8 cellular contexts compared by ENCODE assay signal in the genomic region with DNA sequence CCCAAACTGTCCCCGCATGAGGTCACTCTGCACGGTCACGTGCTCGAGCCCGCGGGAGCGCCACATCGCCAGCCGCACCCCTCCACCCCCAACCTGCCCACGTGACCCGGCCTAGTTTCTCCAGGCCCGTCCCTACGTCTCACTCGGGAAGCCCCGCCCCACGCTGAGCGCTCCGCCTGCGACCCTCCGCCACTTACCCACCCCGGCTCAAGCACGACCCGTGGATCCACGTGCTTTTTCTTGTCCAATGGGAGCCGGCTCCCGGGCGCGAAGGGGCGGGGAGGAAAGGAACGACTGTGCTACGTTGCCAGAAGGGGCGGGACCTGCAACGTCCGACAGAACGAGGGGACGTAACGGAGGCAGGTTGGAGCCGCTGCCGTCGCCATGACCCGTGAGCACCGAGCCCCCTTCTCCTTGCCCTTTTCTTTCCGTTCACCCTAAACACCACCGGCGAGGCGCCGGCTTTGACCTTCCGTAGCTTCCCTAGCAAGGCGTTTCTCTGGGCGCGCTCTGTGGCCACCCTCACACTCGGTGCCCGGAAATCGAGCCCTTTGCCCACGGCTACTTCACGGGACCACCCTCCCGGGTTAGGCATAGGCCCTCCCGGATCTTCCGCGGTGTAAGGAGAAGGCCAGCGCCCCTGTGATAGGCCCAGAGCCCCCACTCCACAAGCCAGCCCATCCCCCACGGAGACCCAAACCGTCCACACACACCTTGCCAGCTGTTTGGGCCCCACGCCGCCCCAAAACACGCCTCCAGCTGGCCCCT. TPM values are rescaled to one million over a fixed set of nuclear protein-coding genes. Genes with fewer than 3 reads are reported as not detected.
DNase-seq lines count a peak whose midpoint lies in the region; ATAC-seq and TF ChIP-seq lines count a peak whose summit lies in the region.

A gene (plus strand): TSS at position 328 of the 768 bp plus-strand sequence. CDS start 57 bp downstream, at position 385.

- H3K36me3 Mint-ChIP-seq in GM23338 (ENCODE audit: low read depth) = peaks cover 50% of the 10 kb centered on the region
- peaks cover 54% of the 10 kb centered on the region for H3K36me3 Mint-ChIP-seq in activated T-helper 17 cell treated with anti-CD3 and anti-CD28 coated beads, Interleukin-2, amount 50 U/mL, for 72 hours (ENCODE audit: low read depth)
- H3K36me3 Mint-ChIP-seq in naive thymus-derived CD8-positive, alpha-beta T cell = peaks cover 0 to 40% (median 0%) of the 10 kb centered on the region in 3 donors

- H3K9me3 ChIP-seq in DOHH2 (ENCODE audit: control insufficient read depth, insufficient read depth, low read length) (no peaks in the 10 kb centered on the region), fibroblast of lung (ENCODE audit: control insufficient read depth, insufficient read depth, low read depth, low read length) (no peaks in the 10 kb centered on the region)

- ATAC-seq in GM23338 = peak; percentile 81
- ATAC-seq in activated T-helper 17 cell treated with anti-CD3 and anti-CD28 coated beads, Interleukin-2, amount 50 U/mL, for 72 hours (replicated peaks) = peak; percentile 95
- ATAC-seq in naive thymus-derived CD8-positive, alpha-beta T cell = peak; percentile 92 to 93

- H3K36me3 ChIP-seq in DOHH2 (ENCODE audit: control insufficient read depth, low read length) = peaks cover 57% of the 10 kb centered on the region
- peaks cover 21% of the 10 kb centered on the region for H3K36me3 ChIP-seq in GM23338 (ENCODE audit: insufficient read depth)
- peaks cover 20% of the 10 kb centered on the region for H3K36me3 ChIP-seq in fibroblast of lung (ENCODE audit: control insufficient read depth, insufficient read depth, low read length)

- peak within 1 kb of the TSS; percentile 98 for H3K9ac ChIP-seq in fibroblast of lung (ENCODE audit: insufficient read depth, low read length)

- CTCF ChIA-PET in RWPE1 (lab: Yijun Ruan, JAX) = interaction anchor here (0.6 to 1.2 kb wide), 2 partner anchors 10 to 11 kb away, joined by 3 read pairs; no protein-coding TSS in a partner anchor

- H3K27me3 Mint-ChIP-seq in GM23338 (ENCODE audit: insufficient read depth, low read depth, poor library complexity) = peaks cover 24% of the 10 kb centered on the region
- no peaks in the 10 kb centered on the region for H3K27me3 Mint-ChIP-seq in activated T-helper 17 cell treated with anti-CD3 and anti-CD28 coated beads, Interleukin-2, amount 50 U/mL, for 72 hours
- no peaks in the 10 kb centered on the region for H3K27me3 Mint-ChIP-seq in naive thymus-derived CD8-positive, alpha-beta T cell

- H3K79me2 ChIP-seq in DOHH2 (ENCODE audit: control insufficient read depth, low read length) (peaks cover 35% of the 10 kb centered on the region), GM23338 (replicated peaks; ENCODE audit: insufficient read depth) (peaks cover 19% of the 10 kb centered on the region), fibroblast of lung (ENCODE audit: control insufficient read depth, insufficient read depth, low read length) (peaks cover 32% of the 10 kb centered on the region)

- H2AFZ ChIP-seq in GM23338 = peak within 1 kb of the TSS; percentile 94
- peak within 1 kb of the TSS; percentile 87 for H2AFZ ChIP-seq in fibroblast of lung (ENCODE audit: low read length)

- peaks cover 38% of the 10 kb centered on the region for H3K4me1 Mint-ChIP-seq in GM23338
- peaks cover 29% of the 10 kb centered on the region for H3K4me1 Mint-ChIP-seq in activated T-helper 17 cell treated with anti-CD3 and anti-CD28 coated beads, Interleukin-2, amount 50 U/mL, for 72 hours
- H3K4me1 Mint-ChIP-seq in naive thymus-derived CD8-positive, alpha-beta T cell = peaks cover 25 to 56% (median 46%) of the 10 kb centered on the region in 4 donors

- H3K9me3 Mint-ChIP-seq in GM23338 = no peaks in the 10 kb centered on the region
- H3K9me3 Mint-ChIP-seq in activated T-helper 17 cell treated with anti-CD3 and anti-CD28 coated beads, Interleukin-2, amount 50 U/mL, for 72 hours = no peaks in the 10 kb centered on the region
- no peaks in the 10 kb centered on the region for H3K9me3 Mint-ChIP-seq in naive thymus-derived CD8-positive, alpha-beta T cell

- DNase-seq in GM23338 (ENCODE audit: low spot score) = peak; percentile 100
- DNase-seq in LNCaP clone FGC (ENCODE audit: low read depth) = peak; percentile 98
- peak; percentile 100 for DNase-seq in RWPE1 (ENCODE audit: low spot score)
- DNase-seq in fibroblast of lung (ENCODE audit: low read depth in 2 of 2) = peak; percentile 99
- DNase-seq in naive thymus-derived CD8-positive, alpha-beta T cell = peak; percentile 95 to 100 (median 98)
- DNase-seq in stimulated activated naive CD4-positive, alpha-beta T cell (lab: John Stamatoyannopoulos, UW) = peak; percentile 95 to 100 (median 98)

- peaks cover 87% of the 10 kb centered on the region for H3K4me1 ChIP-seq in DOHH2 (ENCODE audit: control insufficient read depth, low read length)
- peaks cover 22% of the 10 kb centered on the region for H3K4me1 ChIP-seq in GM23338 (ENCODE audit: insufficient read depth)
- peaks cover 14% of the 10 kb centered on the region for H3K4me1 ChIP-seq in fibroblast of lung (ENCODE audit: control insufficient read depth, extremely low read depth, insufficient read depth, low read length)

- peaks cover 73% of the 10 kb centered on the region for H3F3A ChIP-seq in DOHH2 (ENCODE audit: control insufficient read depth, insufficient read depth)
- H3F3A ChIP-seq in GM23338 (replicated peaks; ENCODE audit: low read depth) = peaks cover 16% of the 10 kb centered on the region; the same call in 1 of the 2 replicates

- H3K9me2 ChIP-seq in DOHH2 (replicated peaks; ENCODE audit: control insufficient read depth, low read length) = no peaks in the 10 kb centered on the region
- H3K9me2 ChIP-seq in GM23338 (ENCODE audit: insufficient read depth) = no peaks in the 10 kb centered on the region

- H3K27ac Mint-ChIP-seq in GM23338 = peak within 1 kb of the TSS; percentile 99
- peak within 1 kb of the TSS; percentile 97 for H3K27ac Mint-ChIP-seq in activated T-helper 17 cell treated with anti-CD3 and anti-CD28 coated beads, Interleukin-2, amount 50 U/mL, for 72 hours
- peak within 1 kb of the TSS; percentile 94 to 99 (median 99) for H3K27ac Mint-ChIP-seq in naive thymus-derived CD8-positive, alpha-beta T cell

- peak within 1 kb of the TSS; percentile 99 for H3K27ac ChIP-seq in DOHH2 (ENCODE audit: low read depth, low read length)
- peak within 1 kb of the TSS; percentile 96 for H3K27ac ChIP-seq in GM23338 (ENCODE audit: low read depth)
- peak within 1 kb of the TSS; percentile 87 for H3K27ac ChIP-seq in RWPE1
- peak within 1 kb of the TSS; percentile 97 for H3K27ac ChIP-seq in fibroblast of lung (ENCODE audit: insufficient read depth, low read length)

- H4K20me1 ChIP-seq in DOHH2 (ENCODE audit: control insufficient read depth, insufficient read depth, low read depth, low read length) (0 out of 2 replicates have a peak, but pooled peaks cover 4% of the 10 kb centered on the region), GM23338 (replicated peaks; ENCODE audit: insufficient read depth) (peaks cover 19% of the 10 kb centered on the region; the same call in 1 of the 2 replicates), fibroblast of lung (ENCODE audit: control insufficient read depth, extremely low read depth, insufficient read depth, low read length) (no peaks in the 10 kb centered on the region)

- H3K27me3 ChIP-seq in DOHH2 (ENCODE audit: control insufficient read depth, low read length) (no peaks in the 10 kb centered on the region), GM23338 (ENCODE audit: insufficient read depth) (no peaks in the 10 kb centered on the region), fibroblast of lung (ENCODE audit: control insufficient read depth, insufficient read depth, low read length) (no peaks in the 10 kb centered on the region)

- H3K4me3 Mint-ChIP-seq in GM23338 = peak within 1 kb of the TSS; percentile 98
- H3K4me3 Mint-ChIP-seq in activated T-helper 17 cell treated with anti-CD3 and anti-CD28 coated beads, Interleukin-2, amount 50 U/mL, for 72 hours = peak within 1 kb of the TSS; percentile 97
- H3K4me3 Mint-ChIP-seq in naive thymus-derived CD8-positive, alpha-beta T cell = peak within 1 kb of the TSS; percentile 93 to 99 (median 96)

- H3K4me3 ChIP-seq in DOHH2 (ENCODE audit: low read length) = peak within 1 kb of the TSS; percentile 91
- peak within 1 kb of the TSS; percentile 100 for H3K4me3 ChIP-seq in GM23338
- H3K4me3 ChIP-seq in LNCaP clone FGC (ENCODE audit: low read depth, low read length) = peak within 1 kb of the TSS; percentile 91
- peak within 1 kb of the TSS; percentile 41 to 100 (median 89) for H3K4me3 ChIP-seq in fibroblast of lung (replicated peaks in 1 of 4; ENCODE audit: control extremely low read depth in 1 of 4, insufficient read depth in 1 of 4, low read depth in 3 of 4, low read length in 4 of 4)

- TF ChIP-seq CTCF in DOHH2 (IDR thresholded peaks at IDR 0.05; ENCODE audit: low read depth, low read length, poor library complexity, severe bottlenecking) = no peak
- no peak for TF ChIP-seq CTCF in GM23338 (conservative IDR thresholded peaks at IDR 0.05; ENCODE audit: low read depth in 2 of 2)
- no peak for TF ChIP-seq CTCF in LNCaP clone FGC (IDR thresholded peaks at IDR 0.05; ENCODE audit: control insufficient read depth, extremely low read depth, insufficient read depth)
- TF ChIP-seq CTCF in RWPE1 (conservative IDR thresholded peaks at IDR 0.05; ENCODE audit: low read depth) = no peak
- TF ChIP-seq CTCF in fibroblast of lung (conservative IDR thresholded peaks at IDR 0.05 in 1 of 2, IDR thresholded peaks at IDR 0.05 in 1 of 2; ENCODE audit: low read depth in 1 of 2, low read length in 2 of 2) = no peak

- POLR2A ChIA-PET in RWPE1 (lab: Yijun Ruan, JAX; ENCODE audit: low non-redundant PET) = interaction anchor here (0.7 kb wide), 1 partner anchor 11 kb away, joined by 3 read pairs; no protein-coding TSS in a partner anchor
- POLR2A ChIA-PET in naive thymus-derived CD8-positive, alpha-beta T cell (lab: Charles Lee) = interaction anchor here (1.1 to 5.9 kb wide), 4 partner anchors 8 to 33 kb away, joined by 3 to 48 read pairs (median 20); a partner anchor contains a TSS

- peak within 1 kb of the TSS; percentile 93 for H3K4me2 ChIP-seq in DOHH2 (ENCODE audit: low read length)
- H3K4me2 ChIP-seq in GM23338 = peak within 1 kb of the TSS; percentile 95
- peak within 1 kb of the TSS; percentile 94 for H3K4me2 ChIP-seq in fibroblast of lung (ENCODE audit: extremely low read depth, insufficient read depth, low read length)

TF ChIP-seq in GM23338, 12 proteins besides CTCF, POLR2A, EP300 and RAD21 (continues in another document):
- TF ChIP-seq CREB1 (CRISPR knock-in tag; IDR thresholded peaks at IDR 0.05; ENCODE audit: low read depth) = peak; percentile 77
- peak; percentile 98 for TF ChIP-seq POLR2AphosphoS5 (IDR thresholded peaks at IDR 0.05; ENCODE audit: low read depth)

RNA-seq across cellular contexts. Expression of the gene that starts here (rescaled TPM):
- 459 and 460 TPM in 2 replicates for total RNA-seq in GM23338 (2014; rRNA removed; shearing (Covaris generic))
- polyA plus RNA-seq in GM23338 (2016; fragmentation: Nextera tagmentation; extraction: Ambion mirVana) (2,602 and 2,869 TPM in 2 replicates), fibroblast of lung (1,159 and 1,227 TPM in 2 replicates)
- 100 to 1,000 TPM; 521 to 550 TPM for total RNA-seq in activated T-helper 17 cell treated with anti-CD3 and anti-CD28 coated beads, Interleukin-2, amount 50 U/mL, for 72 hours
- 371 and 422 TPM in 2 replicates for total RNA-seq in fibroblast of lung
- 1,277 and 1,570 TPM in 2 replicates for polyA plus RNA-seq in fibroblast of lung (2012)
- polyA minus RNA-seq in fibroblast of lung (ENCODE audit: low replicate concordance) = 712 and 895 TPM in 2 replicates
- total RNA-seq in naive thymus-derived CD8-positive, alpha-beta T cell = 100 to 1,000 TPM; 549 to 584 TPM
- 1,000 to 10,000 TPM; 1,905 to 2,412 (median 2,207) TPM for polyA plus RNA-seq in naive thymus-derived CD8-positive, alpha-beta T cell

Comparison
In these comparisons a context has a peak if more than half of its experiments do, and no peak if none do; other contexts are left out.
1. Peak in every context shown above with its lines: DNase-seq, ATAC-seq, H3K4me3 ChIP-seq and H3K27ac ChIP-seq.